In genomic region chr11:14637868-14638409, GRCh38 we compare ENCODE assay signal across 21 cellular contexts. TPM values are rescaled to one million over a fixed set of nuclear protein-coding genes. Genes with fewer than 3 reads are reported as not detected.
DNase-seq lines count a peak whose midpoint lies in the region; ATAC-seq, FAIRE-seq and TF ChIP-seq lines count a peak whose summit lies in the region.
"Had no signal": no experiment of that assay in that cellular context is flagged by ENCODE, and none has a peak within 500 bp of the region (broad histone marks: within the 10 kb centered on the region; RNA-seq: fewer than 3 reads in every experiment).

No MANE protein-coding gene starts in this region.

- H4K20me1 ChIP-seq in HepG2 (ENCODE audit: insufficient read depth, low read length): no peaks in the 10 kb centered on the region
- no peaks in the 10 kb centered on the region for H4K20me1 ChIP-seq in K562 (replicated peaks; ENCODE audit: control insufficient read depth, insufficient read depth, low read length)

- no peak overlapping the region for H3K4me2 ChIP-seq in HepG2 (ENCODE audit: low read depth, low read length)
- no peak overlapping the region for H3K4me2 ChIP-seq in K562 (ENCODE audit: insufficient read depth, low read length)
- H3K4me2 ChIP-seq: PC-9 had no signal

- H3K9me3 ChIP-seq in HepG2 (ENCODE audit: low read length) (no peaks in the 10 kb centered on the region), right lobe of liver (no peaks in the 10 kb centered on the region), K562 (replicated peaks; ENCODE audit: control insufficient read depth, insufficient read depth, low read depth, low read length) (peaks cover 26% of the 10 kb centered on the region)
- H3K9me3 ChIP-seq: HAP-1 had no signal

- intact Hi-C loops in HepG2 (cut with micrococcal nuclease; ENCODE audit: unreplicated experiment): no loop called here
- intact Hi-C loops in right lobe of liver (cut with DNase I): no loop called here
- intact Hi-C loops in K562 (cut with micrococcal nuclease): no loop called here

- BruUV-seq in HepG2 (replicated peaks; lab: Mats Ljungman, UMichigan) (no TSS peak), K562 (replicated peaks; lab: Mats Ljungman, UMichigan) (no TSS peak)

- H2AFZ ChIP-seq in HepG2 (ENCODE audit: low read length) (no peak overlapping the region), K562 (ENCODE audit: low read depth, low read length) (no peak overlapping the region)
- H2AFZ ChIP-seq: PC-9 had no signal

- H3K9ac ChIP-seq in HepG2 (ENCODE audit: insufficient read depth, low read depth, low read length) (no peak overlapping the region), K562 (ENCODE audit: insufficient read depth in 1 of 2, low read depth in 2 of 2, low read length in 2 of 2) (no peak overlapping the region)

- H3K27ac ChIP-seq in HepG2 (ENCODE audit: extremely low read length, insufficient read depth, low read length): no peak overlapping the region
- H3K27ac ChIP-seq in right lobe of liver: no peak overlapping the region
- peak overlapping the region; percentile 34 for H3K27ac ChIP-seq in HL-60 (replicated peaks)
- H3K27ac ChIP-seq in K562 (ENCODE audit: extremely low read depth, low read depth, low read length): no peak overlapping the region
- H3K27ac ChIP-seq: PC-9, SJCRH30 had no signal

- peaks cover 37% of the 10 kb centered on the region for H3K4me1 ChIP-seq in HepG2 (ENCODE audit: insufficient read depth, low read length)
- H3K4me1 ChIP-seq in right lobe of liver: peaks cover 0 to 17% (median 3%) of the 10 kb centered on the region in 4 donors
- peaks cover 0 to 16% of the 10 kb centered on the region in 2 experiments; a peak in 2 of 5 replicates for H3K4me1 ChIP-seq in K562 (replicated peaks in 1 of 2; ENCODE audit: control insufficient read depth in 2 of 2, insufficient read depth in 2 of 2, low read length in 2 of 2)

- TF ChIP-seq RAD21 in HepG2 (CRISPR knock-in tag; IDR thresholded peaks at IDR 0.05) (no peak), K562 (CRISPR knock-in tag; conservative IDR thresholded peaks at IDR 0.05 in 1 of 2, IDR thresholded peaks at IDR 0.05 in 1 of 2) (no peak)

- no peak for TF ChIP-seq EP300 in HepG2 (IDR thresholded peaks at IDR 0.05; ENCODE audit: low read depth in 2 of 2, low read length in 2 of 2)
- no peak for TF ChIP-seq EP300 in HepG2 (CRISPR knock-in tag; IDR thresholded peaks at IDR 0.05; ENCODE audit: borderline replicate concordance)
- no peak for TF ChIP-seq EP300 in K562 (IDR thresholded peaks at IDR 0.05; ENCODE audit: low read length)

- H3K4me3 ChIP-seq in HepG2 (replicated peaks in 1 of 3; ENCODE audit: insufficient read depth in 1 of 3, low read depth in 2 of 3, low read length in 3 of 3): no peak overlapping the region
- no peak overlapping the region for H3K4me3 ChIP-seq in right lobe of liver
- no peak overlapping the region for H3K4me3 ChIP-seq in HL-60 (replicated peaks; ENCODE audit: insufficient read depth, low read length)
- H3K4me3 ChIP-seq in K562: no peak overlapping the region
- H3K4me3 ChIP-seq: HAP-1, PC-9, SJCRH30 had no signal

- no peak for TF ChIP-seq CTCF in HepG2 (CRISPR knock-in tag; IDR thresholded peaks at IDR 0.05)
- TF ChIP-seq CTCF in right lobe of liver (IDR thresholded peaks at IDR 0.05): no peak
- TF ChIP-seq CTCF in HL-60 (IDR thresholded peaks at IDR 0.05; ENCODE audit: insufficient read depth, low read length): no peak
- no peak for TF ChIP-seq CTCF in K562 (IDR thresholded peaks at IDR 0.05 in 2 of 3, conservative IDR thresholded peaks at IDR 0.05 in 1 of 3; ENCODE audit: insufficient read depth in 2 of 3, low read depth in 1 of 3, low read length in 3 of 3)

- ATAC-seq in HepG2 (no peak), right lobe of liver (no peak), K562 (no peak), HG03039 (IDR thresholded peaks at IDR 0.05; ENCODE audit: unreplicated experiment) (no peak), GM19328 (IDR thresholded peaks at IDR 0.05; ENCODE audit: unreplicated experiment) (no peak)
- ATAC-seq: Right ventricle myocardium inferior, SK-N-SH treated with all-trans-retinoic acid at 6 μM for 48 hours had no signal

- H3K36me3 ChIP-seq in HepG2 (replicated peaks in 1 of 2; ENCODE audit: control insufficient read depth in 1 of 2, insufficient read depth in 2 of 2, low read length in 2 of 2) (0 out of 5 replicates have a peak, but pooled peaks cover 0 to 4% of the 10 kb centered on the region in 2 experiments), right lobe of liver (no peaks in the 10 kb centered on the region), K562 (ENCODE audit: control insufficient read depth, insufficient read depth, low read length) (peaks cover 72% of the 10 kb centered on the region)
- H3K36me3 ChIP-seq: HAP-1 had no signal

- no peak for TF ChIP-seq POLR2A in HepG2 (IDR thresholded peaks at IDR 0.05; ENCODE audit: insufficient read depth in 1 of 2, low read depth in 2 of 2, low read length in 2 of 2)
- no peak for TF ChIP-seq POLR2A in right lobe of liver (IDR thresholded peaks at IDR 0.05)
- TF ChIP-seq POLR2A in K562 (conservative IDR thresholded peaks at IDR 0.05): no peak

- H3K79me2 ChIP-seq in HepG2 (ENCODE audit: insufficient read depth, low read length) (peaks cover 29% of the 10 kb centered on the region), K562 (ENCODE audit: control insufficient read depth, insufficient read depth, low read length) (peaks cover 84% of the 10 kb centered on the region)

- FAIRE-seq in HepG2 (lab: Jason Lieb, UNC): no peak
- no peak for FAIRE-seq in K562 (lab: Jason Lieb, UNC)

- H3K9me1 ChIP-seq in K562 (ENCODE audit: control insufficient read depth, insufficient read depth, low read length): no peaks in the 10 kb centered on the region

- POLR2A ChIA-PET in HepG2 (lab: Yijun Ruan, JAX) (no interaction called here), K562 (lab: Yijun Ruan, JAX) (interaction anchor here (0.6 kb wide), 2 partner anchors 163 to 360 kb away, joined by 3 read pairs; no protein-coding TSS in a partner anchor)

- CTCF ChIA-PET in HepG2 (lab: Yijun Ruan, JAX; ENCODE audit: low intra/inter-chr PET ratio, low total read pairs): no interaction called here
- CTCF ChIA-PET in K562 (lab: Yijun Ruan, JAX; ENCODE audit: low intra/inter-chr PET ratio): no interaction called here

- in situ Hi-C loops in HepG2 (cut with HindIII; ENCODE audit: extremely low pct_ligation_motif_present, low pct_unique_long_range_greater_than_20kb) (loop anchor here (25.0 kb wide), 1 partner anchor 101 kb away; no protein-coding TSS in a partner anchor), K562 (cut with MboI) (no loop called here)

- DNase-seq in HepG2 (ENCODE audit: low spot score): no peak
- DNase-seq in right lobe of liver: no peak
- DNase-seq in HL-60 (ENCODE audit: low read depth in 1 of 2, low spot score in 1 of 2): no peak
- DNase-seq in K562 (ENCODE audit: extremely low read depth in 1 of 4, low spot score in 3 of 4): no peak
- DNase-seq in KG1 (lab: John Stamatoyannopoulos, UW): no peak
- DNase-seq: Calu3, DMS79 treated with DMSO at 0.1 percent for 48 hours, GOT3, HFFc6, NCI-H2029 treated with DMSO at 0.1 percent for 48 hours, NCI-H446 treated with DMSO at 0.1 percent for 48 hours, NCI-H526, NCI-H82, PC-9 had no signal

- WGBS in HepG2 (ENCODE audit: low lambda C conversion rate): 95% methylated on average over 5 of the region's 5 CpGs
- WGBS in right lobe of liver (ENCODE audit: insufficient coverage, low coverage, low lambda C conversion rate, missing lambda C conversion rate): 79% methylated on average over 5 of the region's 5 CpGs
- WGBS in K562 (ENCODE audit: insufficient coverage, low coverage, missing lambda C conversion rate): 96% methylated on average over 5 of the region's 5 CpGs

- H3K27me3 ChIP-seq in HepG2 (ENCODE audit: control insufficient read depth in 1 of 2, insufficient read depth in 2 of 2, low read length in 2 of 2) (no peaks in the 10 kb centered on the region), right lobe of liver (no peaks in the 10 kb centered on the region), HL-60 (ENCODE audit: insufficient read depth, poor library complexity, severe bottlenecking) (no peaks in the 10 kb centered on the region), K562 (ENCODE audit: control insufficient read depth in 2 of 2, insufficient read depth in 2 of 2, low read length in 2 of 2) (no peaks in the 10 kb centered on the region)
- H3K27me3 ChIP-seq: SJCRH30 had no signal

RNA-seq across cellular contexts. Expression of gene PDE3B, which starts 5.7 kb away (rescaled TPM):
- 19.6 and 26.5 TPM in 2 replicates for total RNA-seq in HepG2 (2016; rRNA removed; fragmentation: Illumina TruSeq; extraction: Trizol)
- 9.1 and 9.7 TPM in 2 replicates for total RNA-seq in HepG2 (2016; cell fraction: cytosol; rRNA removed; fragmentation: Illumina TruSeq; extraction: Trizol; ENCODE audit: low read depth)
- 18.7 and 26.8 TPM in 2 replicates for total RNA-seq in HepG2 (2016; cell fraction: insoluble cytoplasmic fraction; rRNA removed; fragmentation: Illumina TruSeq; extraction: Trizol)
- 10.7 and 12.0 TPM in 2 replicates for total RNA-seq in HepG2 (2016; cell fraction: membrane; rRNA removed; fragmentation: Illumina TruSeq; extraction: Trizol)
- total RNA-seq in HepG2 (2016; cell fraction: nucleus; rRNA removed; fragmentation: Illumina TruSeq; extraction: Trizol): 59.3 and 61.3 TPM in 2 replicates
- 12.8 and 14.1 TPM in 2 replicates for polyA plus RNA-seq in HepG2 (2011; rRNA removed)
- 5.2 and 7.0 TPM in 2 replicates for polyA plus RNA-seq in HepG2 (2011; cell fraction: cytosol; rRNA removed)
- 12.5 and 13.7 TPM in 2 replicates for polyA plus RNA-seq in HepG2 (2011; cell fraction: nucleus; rRNA removed)
- polyA plus RNA-seq in HepG2 (2012): 13.9 and 22.3 TPM in 2 replicates
- polyA plus RNA-seq in HepG2 (2016; cell fraction: cytosol; fragmentation: Illumina TruSeq; extraction: Trizol; ENCODE audit: low read depth): 0.80 and 0.88 TPM in 2 replicates
- polyA plus RNA-seq in HepG2 (2016; cell fraction: insoluble cytoplasmic fraction; fragmentation: Illumina TruSeq; extraction: Trizol; ENCODE audit: low read depth): 12.6 and 13.1 TPM in 2 replicates
- polyA plus RNA-seq in HepG2 (2016; cell fraction: membrane; fragmentation: Illumina TruSeq; extraction: Trizol; ENCODE audit: low read depth): 2.2 and 2.7 TPM in 2 replicates
- polyA plus RNA-seq in HepG2 (2016; cell fraction: nucleus; fragmentation: Illumina TruSeq; extraction: Trizol; ENCODE audit: insufficient read depth, low read depth): 26.0 and 26.6 TPM in 2 replicates
- 27.0 and 31.4 TPM in 2 replicates for polyA minus RNA-seq in HepG2 (2011; rRNA and poly(A)+ RNA removed; ENCODE audit: low replicate concordance)
- 29.8 and 43.1 TPM in 2 replicates for polyA minus RNA-seq in HepG2 (2011; cell fraction: cytosol; rRNA and poly(A)+ RNA removed)
- polyA minus RNA-seq in HepG2 (2011; cell fraction: nucleus; rRNA and poly(A)+ RNA removed): 106 and 119 TPM in 2 replicates
- 10 to 100 TPM; 14.9 to 47.1 (median 28.8) TPM for total RNA-seq in right lobe of liver
- 21.1 and 47.2 TPM in 2 replicates for total RNA-seq in K562 (2011; cell fraction: chromatin; rRNA removed; ENCODE audit: low replicate concordance)
- total RNA-seq in K562 (2011; cell fraction: nucleolus; rRNA removed): 12.0 and 15.7 TPM in 2 replicates
- 24.6 and 34.8 TPM in 2 replicates for total RNA-seq in K562 (2011; cell fraction: nucleoplasm; rRNA removed)
- total RNA-seq in K562 (2014; rRNA removed): 12.2 and 13.8 TPM in 2 replicates
- 16.3 and 17.0 TPM in 2 replicates for total RNA-seq in K562 (2014; rRNA removed; fragmentation: Illumina TruSeq; extraction: Trizol)
- total RNA-seq in K562 (2015; rRNA removed; fragmentation: Illumina TruSeq; extraction: Trizol): 20.9 and 22.5 TPM in 2 replicates
- total RNA-seq in K562 (2021): 15.1 and 15.8 TPM in 2 replicates
- polyA plus RNA-seq in K562 (2011; rRNA removed): 7.9 and 11.4 TPM in 2 replicates
- 3.5 and 6.3 TPM in 2 replicates for polyA plus RNA-seq in K562 (2011; cell fraction: cytosol; rRNA removed)
- polyA plus RNA-seq in K562 (2011; cell fraction: nucleus; rRNA removed): 17.5 and 17.6 TPM in 2 replicates
- polyA plus RNA-seq in K562 (2012): 9.8 and 10.0 TPM in 2 replicates
- 9.9 and 13.7 TPM in 2 replicates for polyA plus RNA-seq in K562 (2014; fragmentation: Illumina TruSeq; extraction: Trizol)
- 1 to 10 TPM; 2.3 to 2.9 TPM for polyA plus RNA-seq in K562 (2014; fragmentation: Nextera tagmentation; extraction: Ambion mirVana)
- polyA plus RNA-seq in K562 (2014; rRNA removed): 7.5 and 7.8 TPM in 2 replicates
- 21.1 and 26.2 TPM in 2 replicates for polyA minus RNA-seq in K562 (2011; rRNA and poly(A)+ RNA removed)
- polyA minus RNA-seq in K562 (2011; cell fraction: cytosol; rRNA and poly(A)+ RNA removed): 7.8 and 12.7 TPM in 2 replicates
- polyA minus RNA-seq in K562 (2011; cell fraction: nucleus; rRNA and poly(A)+ RNA removed): 31.1 and 33.1 TPM in 2 replicates
- total RNA-seq: PC-9, RPMI7951 had no signal
